Comparison of ENCODE assay signal across 1 cellular context in genomic region chr2:102240640-102241370, GRCh38.
TF ChIP-seq lines count a peak whose summit lies in the region.

No MANE protein-coding gene starts in this region.

TF ChIP-seq in HepG2, 621 proteins besides CTCF, POLR2A, EP300 and RAD21 (continued from another document and continues in another):
- TF ChIP-seq ZNF800 (CRISPR knock-in tag; IDR thresholded peaks at IDR 0.05) (no peak; the same call in 1 of the 2 replicates), SYNCRIP (IDR thresholded peaks at IDR 0.05; ENCODE audit: insufficient read depth, low read depth, low read length) (no peak), AFF4 (CRISPR knock-in tag; IDR thresholded peaks at IDR 0.05) (0 out of 2 replicates have a peak, but pooled peaks have one; percentile 35), XBP1 (CRISPR knock-in tag; IDR thresholded peaks at IDR 0.05) (no peak), MAX (IDR thresholded peaks at IDR 0.05) (peak; percentile 41; the same call in 1 of the 2 replicates), MEF2D (CRISPR knock-in tag; IDR thresholded peaks at IDR 0.05) (peak; percentile 92), SRSF4 (IDR thresholded peaks at IDR 0.05; ENCODE audit: low read depth, low read length, poor library complexity, severe bottlenecking) (no peak), SP2 (CRISPR knock-in tag; IDR thresholded peaks at IDR 0.05) (no peak), MEIS2 (CRISPR knock-in tag; IDR thresholded peaks at IDR 0.05) (peak; percentile 64; the same call in 1 of the 2 replicates), AHDC1 (CRISPR knock-in tag; IDR thresholded peaks at IDR 0.05; ENCODE audit: borderline replicate concordance) (peak; percentile 80; the same call in 1 of the 2 replicates), ZBTB38 (CRISPR knock-in tag; IDR thresholded peaks at IDR 0.05) (peak; percentile 92), YY1 (IDR thresholded peaks at IDR 0.05; ENCODE audit: insufficient read depth, insufficient replicate concordance, low read depth, low read length) (peak; percentile 71), PLRG1 (conservative IDR thresholded peaks at IDR 0.05) (no peak), ZBTB21 (CRISPR knock-in tag; IDR thresholded peaks at IDR 0.05) (peak; percentile 73; the same call in 1 of the 2 replicates), CHD2 (IDR thresholded peaks at IDR 0.05; ENCODE audit: low read depth, low read length) (no peak), RARG (CRISPR knock-in tag; IDR thresholded peaks at IDR 0.05; ENCODE audit: low read depth) (no peak), ZNF292 (CRISPR knock-in tag; IDR thresholded peaks at IDR 0.05; ENCODE audit: borderline replicate concordance, low read depth) (peak; percentile 82; the same call in 1 of the 2 replicates), PBX2 (CRISPR knock-in tag; IDR thresholded peaks at IDR 0.05) (peak; percentile 73), SATB2 (CRISPR knock-in tag; IDR thresholded peaks at IDR 0.05) (no peak), ZNF441 (CRISPR knock-in tag; IDR thresholded peaks at IDR 0.05; ENCODE audit: borderline replicate concordance) (peak; percentile 71; the same call in 1 of the 2 replicates), USF2 (IDR thresholded peaks at IDR 0.05; ENCODE audit: low read depth, low read length) (no peak), USF2 (CRISPR knock-in tag; IDR thresholded peaks at IDR 0.05; ENCODE audit: borderline replicate concordance) (no peak), BORCS8-MEF2B (CRISPR knock-in tag; IDR thresholded peaks at IDR 0.05) (peak; percentile 89), ELF4 (CRISPR knock-in tag; IDR thresholded peaks at IDR 0.05; ENCODE audit: borderline replicate concordance) (no peak), ZSCAN30 (CRISPR knock-in tag; IDR thresholded peaks at IDR 0.05) (no peak), SUZ12 (IDR thresholded peaks at IDR 0.05; ENCODE audit: low read depth, low read length) (no peak), ZBTB33 (CRISPR knock-in tag; IDR thresholded peaks at IDR 0.05) (peak; percentile 74), ZNF788 (CRISPR knock-in tag; IDR thresholded peaks at IDR 0.05; ENCODE audit: borderline replicate concordance) (peak; percentile 90; the same call in 1 of the 2 replicates), PCBP1 (IDR thresholded peaks at IDR 0.05; ENCODE audit: borderline replicate concordance, low read depth, low read length) (no peak), ZNF670 (CRISPR knock-in tag; IDR thresholded peaks at IDR 0.05; ENCODE audit: borderline replicate concordance) (no peak), ATAD3A (CRISPR knock-in tag; IDR thresholded peaks at IDR 0.05) (no peak), ZKSCAN1 (IDR thresholded peaks at IDR 0.05; ENCODE audit: low read length) (0 out of 2 replicates have a peak, but pooled peaks have one; percentile 15), FOXK1 (CRISPR knock-in tag; IDR thresholded peaks at IDR 0.05; ENCODE audit: borderline replicate concordance, low read depth) (peak; percentile 73; the same call in 1 of the 2 replicates), POLR2G (IDR thresholded peaks at IDR 0.05; ENCODE audit: low read depth, low read length) (no peak), ZNF136 (CRISPR knock-in tag; IDR thresholded peaks at IDR 0.05; ENCODE audit: low read depth) (no peak; the same call in 1 of the 2 replicates), JDP2 (CRISPR knock-in tag; IDR thresholded peaks at IDR 0.05; ENCODE audit: borderline replicate concordance) (no peak), NR0B2 (CRISPR knock-in tag; IDR thresholded peaks at IDR 0.05) (no peak), ZNF878 (CRISPR knock-in tag; IDR thresholded peaks at IDR 0.05) (0 out of 2 replicates have a peak, but pooled peaks have one; percentile 54), CENPT (CRISPR knock-in tag; IDR thresholded peaks at IDR 0.05; ENCODE audit: low read depth) (no peak), PAX8 (CRISPR knock-in tag; IDR thresholded peaks at IDR 0.05; ENCODE audit: borderline replicate concordance) (no peak), FOXA3 (CRISPR knock-in tag; IDR thresholded peaks at IDR 0.05) (peak; percentile 94), ZNF235 (CRISPR knock-in tag; IDR thresholded peaks at IDR 0.05; ENCODE audit: borderline replicate concordance) (no peak), ZNF749 (CRISPR knock-in tag; IDR thresholded peaks at IDR 0.05; ENCODE audit: borderline replicate concordance) (peak; percentile 55; the same call in 1 of the 2 replicates), RNF2 (conservative IDR thresholded peaks at IDR 0.05; ENCODE audit: low read depth) (0 out of 2 replicates have a peak, but pooled peaks have one; percentile 39), NFE2L2 (IDR thresholded peaks at IDR 0.05; ENCODE audit: low read length) (no peak)
